Comparison of ENCODE assay signal across 8 cellular contexts in genomic region chr14:102525213-102526143, GRCh38. TPM values are rescaled to one million over a fixed set of nuclear protein-coding genes. Genes with fewer than 3 reads are reported as not detected.
DNase-seq lines count a peak whose midpoint lies in the region; ATAC-seq and TF ChIP-seq lines count a peak whose summit lies in the region.

No MANE protein-coding gene starts in this region.

- H3K18ac ChIP-seq in mesendoderm (ENCODE audit: low read length): peak overlapping the region; percentile 33

- peak overlapping the region; percentile 88 for H3K56ac ChIP-seq in mesendoderm (ENCODE audit: low read length)

- ATAC-seq in GM18505 (IDR thresholded peaks at IDR 0.05; ENCODE audit: unreplicated experiment) (peak; percentile 23), upper lobe of left lung (ENCODE audit: low FRiP score in 2 of 2) (peak; percentile 62 to 73)

- H2BK5ac ChIP-seq in mesendoderm (ENCODE audit: low read length): peak overlapping the region; percentile 8

- TF ChIP-seq POLR2A in GM18505 (IDR thresholded peaks at IDR 0.05; ENCODE audit: borderline replicate concordance, extremely low read depth, insufficient read depth, insufficient read length) (no peak), upper lobe of left lung (IDR thresholded peaks at IDR 0.05) (no peak)

- H4K5ac ChIP-seq in mesendoderm (ENCODE audit: low read length): no peak overlapping the region

- H3K9ac ChIP-seq in HUES64 (ENCODE audit: low read depth, low read length) (peak overlapping the region; percentile 58), SK-N-MC (ENCODE audit: insufficient read length) (peak overlapping the region; percentile 93), mesendoderm (ENCODE audit: low read length) (peak overlapping the region; percentile 73)

- no peak for DNase-seq in BE2C
- peak; percentile 91 for DNase-seq in SK-N-MC (ENCODE audit: low read depth, low spot score)
- DNase-seq in effector CD8-positive, alpha-beta T cell (lab: John Stamatoyannopoulos, UW): peak; percentile 10
- no peak for DNase-seq in mesendoderm
- DNase-seq in upper lobe of left lung: peak in 1 of 2 donors; percentile 53
- no peak for DNase-seq in GF-D8 (lab: John Stamatoyannopoulos, UW)

- H2BK120ac ChIP-seq in mesendoderm (ENCODE audit: low read depth, low read length): no peak overlapping the region

- no peak for TF ChIP-seq EP300 in upper lobe of left lung (IDR thresholded peaks at IDR 0.05)

- H3K36me3 ChIP-seq in BE2C: no peaks in the 10 kb centered on the region
- H3K36me3 ChIP-seq in HUES64 (ENCODE audit: insufficient read depth, low read length): no peaks in the 10 kb centered on the region
- no peaks in the 10 kb centered on the region for H3K36me3 ChIP-seq in SK-N-MC (ENCODE audit: insufficient read depth, low read length)
- H3K36me3 ChIP-seq in mesendoderm (ENCODE audit: control insufficient read depth, insufficient read depth, low read length): no peaks in the 10 kb centered on the region
- H3K36me3 ChIP-seq in upper lobe of left lung: no peaks in the 10 kb centered on the region

- H3K4me1 ChIP-seq in BE2C (peaks cover 4% of the 10 kb centered on the region; the same call in 1 of the 2 replicates), HUES64 (ENCODE audit: insufficient read depth, low read length) (0 out of 2 replicates have a peak, but pooled peaks cover 5% of the 10 kb centered on the region), mesendoderm (ENCODE audit: control insufficient read depth, low read depth, low read length) (no peaks in the 10 kb centered on the region), upper lobe of left lung (peaks cover 11 to 27% (median 22%) of the 10 kb centered on the region in 4 donors)

- H3K27ac ChIP-seq in HUES64 (ENCODE audit: low read depth, low read length) (0 out of 2 replicates have a peak overlapping the region, but pooled peaks have one; percentile 38), SK-N-MC (peak overlapping the region; percentile 100), mesendoderm (ENCODE audit: low read depth, low read length) (peak overlapping the region; percentile 55), upper lobe of left lung (peak overlapping the region; percentile 80 to 92 (median 86))

- no peak overlapping the region for H4K8ac ChIP-seq in mesendoderm (ENCODE audit: low read depth, low read length)

- H3K27me3 ChIP-seq in BE2C (no peaks in the 10 kb centered on the region), HUES64 (ENCODE audit: insufficient read depth, low read length) (no peaks in the 10 kb centered on the region), mesendoderm (ENCODE audit: insufficient read depth, low read length, poor library complexity) (no peaks in the 10 kb centered on the region), upper lobe of left lung (no peaks in the 10 kb centered on the region)

- peak overlapping the region; percentile 48 for H3K4ac ChIP-seq in mesendoderm (ENCODE audit: low read depth, low read length)

- no peak overlapping the region for H2AK5ac ChIP-seq in mesendoderm (ENCODE audit: low read length)

- no peaks in the 10 kb centered on the region for H3K79me2 ChIP-seq in mesendoderm (ENCODE audit: control insufficient read depth, insufficient read depth, low read length)

- peak overlapping the region; percentile 79 for H3K4me2 ChIP-seq in mesendoderm (ENCODE audit: low read length)

- H3K9me3 ChIP-seq in BE2C (no peaks in the 10 kb centered on the region), HUES64 (ENCODE audit: insufficient read depth, low read depth, low read length) (no peaks in the 10 kb centered on the region), SK-N-MC (ENCODE audit: low read depth, low read length) (no peaks in the 10 kb centered on the region), upper lobe of left lung (no peaks in the 10 kb centered on the region)

- TF ChIP-seq CTCF in BE2C (IDR thresholded peaks at IDR 0.05; ENCODE audit: low read depth, low read length) (no peak), upper lobe of left lung (IDR thresholded peaks at IDR 0.05) (no peak)

- peak overlapping the region; percentile 86 for H3K4me3 ChIP-seq in BE2C (ENCODE audit: low read depth, low read length)
- peak overlapping the region; percentile 68 for H3K4me3 ChIP-seq in HUES64 (ENCODE audit: low read length)
- H3K4me3 ChIP-seq in SK-N-MC: peak overlapping the region; percentile 95
- peak overlapping the region; percentile 42 for H3K4me3 ChIP-seq in mesendoderm (ENCODE audit: low read length)
- peak overlapping the region; percentile 59 to 63 (median 62) for H3K4me3 ChIP-seq in upper lobe of left lung

- H3K79me1 ChIP-seq in mesendoderm (ENCODE audit: low read length): no peaks in the 10 kb centered on the region

- H3K23ac ChIP-seq in mesendoderm (ENCODE audit: low read length): no peak overlapping the region

- no peak overlapping the region for H2BK15ac ChIP-seq in mesendoderm (replicated peaks; ENCODE audit: low read depth)

- 48% methylated on average over 17 of the region's 18 CpGs for WGBS in HUES64
- WGBS in mesendoderm (ENCODE audit: extremely low coverage, insufficient coverage, low lambda C conversion rate): no CpG with 5 or more reads among the region's 18 CpGs
- 30 to 32% methylated on average over 18 of the region's 18 CpGs for WGBS in upper lobe of left lung, 2 donors

RNA-seq across cellular contexts. Expression of gene ANKRD9, which starts 15.9 kb away (rescaled TPM):
- 12.5 TPM for polyA plus RNA-seq in BE2C (2012; ENCODE audit: insufficient read depth, insufficient read length, low read depth)
- polyA plus RNA-seq in HUES64 (2013, experiment 1 of 2): 15.6 TPM
- 17.9 TPM for polyA plus RNA-seq in HUES64 (2013, experiment 2 of 2)
- polyA plus RNA-seq in mesendoderm (2013, experiment 1 of 2): 7.0 TPM
- 6.6 TPM for polyA plus RNA-seq in mesendoderm (2013, experiment 2 of 2)
- total RNA-seq in upper lobe of left lung: 10 to 100 TPM; 21.0 to 99.9 (median 47.6) TPM

Comparison
In these comparisons a context has a peak if more than half of its experiments do, and no peak if none do; other contexts are left out.
1. DNase-seq: peak in SK-N-MC (single experiment) and effector CD8-positive, alpha-beta T cell (single experiment); none in BE2C (single experiment), mesendoderm (single experiment) and GF-D8 (single experiment).
2. H3K4me3 ChIP-seq: peak in every context shown above with its lines; median percentile 95 in SK-N-MC; 86 in BE2C; 68 in HUES64; 62 in upper lobe of left lung; 42 in mesendoderm.
3. H3K27ac ChIP-seq: peak in every context shown above with its lines; median percentile 100 in SK-N-MC; 86 in upper lobe of left lung; 55 in mesendoderm; 38 in HUES64.
4. Peak in every context shown above with its lines, with median percentiles within 50 percentile points of each other: H3K9ac ChIP-seq.